9 cellular contexts compared by ENCODE assay signal in genomic region chr4:159016527-159017137, GRCh38.
DNase-seq lines count a peak whose midpoint lies in the region; ATAC-seq and TF ChIP-seq lines count a peak whose summit lies in the region.
"Had no signal": no experiment of that assay in that cellular context is flagged by ENCODE, and none has a peak within 500 bp of the region (broad histone marks: within the 10 kb centered on the region; RNA-seq: fewer than 3 reads in every experiment).

No MANE protein-coding gene starts in this region.

- H3K9me3 Mint-ChIP-seq in glutamatergic neuron (ENCODE audit: unreplicated experiment): peaks cover 3% of the 10 kb centered on the region

- H3K27ac Mint-ChIP-seq in glutamatergic neuron (ENCODE audit: unreplicated experiment): no peak overlapping the region
- H3K27ac Mint-ChIP-seq: activated naive CD8-positive, alpha-beta T cell had no signal

- TF ChIP-seq CTCF in GM20000 (IDR thresholded peaks at IDR 0.05; ENCODE audit: extremely low read depth, missing control alignments) (peak; percentile 46), glutamatergic neuron (IDR thresholded peaks at IDR 0.05; ENCODE audit: partially characterized antibody, unreplicated experiment) (no peak)

- DNase-seq in COR-L47 (lab: John Stamatoyannopoulos, UW) (peak; percentile 44), GM20000 (ENCODE audit: low spot score) (peak; percentile 57), glutamatergic neuron (peak; percentile 41), AG08395 (ENCODE audit: low spot score) (no peak), SKM-1 (lab: John Stamatoyannopoulos, UW; ENCODE audit: unreplicated experiment) (no peak)
- no peak for DNase-seq in activated CD4-positive, alpha-beta T cell treated with anti-CD3 and anti-CD28 coated beads for 1 hour

- peak overlapping the region; percentile 61 for H3K4me3 Mint-ChIP-seq in glutamatergic neuron (ENCODE audit: unreplicated experiment)
- H3K4me3 Mint-ChIP-seq: activated naive CD8-positive, alpha-beta T cell had no signal

- H3K27me3 Mint-ChIP-seq in glutamatergic neuron (ENCODE audit: unreplicated experiment): peaks cover 4% of the 10 kb centered on the region

- H3K4me1 Mint-ChIP-seq in glutamatergic neuron (ENCODE audit: low read depth, unreplicated experiment): peaks cover 18% of the 10 kb centered on the region

- H3K36me3 Mint-ChIP-seq in glutamatergic neuron (ENCODE audit: unreplicated experiment): no peaks in the 10 kb centered on the region
- H3K36me3 Mint-ChIP-seq: activated naive CD8-positive, alpha-beta T cell had no signal

- peak; percentile 35 for ATAC-seq in HG03575 (IDR thresholded peaks at IDR 0.05; ENCODE audit: extremely low read depth, insufficient number of reproducible peaks, low FRiP score, unreplicated experiment)
- no peak for ATAC-seq in HG02870 (IDR thresholded peaks at IDR 0.05; ENCODE audit: unreplicated experiment)

Comparison
In these comparisons a context has a peak if more than half of its experiments do, and no peak if none do; other contexts are left out.
1. DNase-seq: peak in COR-L47 (single experiment), GM20000 (single experiment) and glutamatergic neuron (single experiment); none in activated CD4-positive, alpha-beta T cell treated with anti-CD3 and anti-CD28 coated beads for 1 hour (single experiment), AG08395 (single experiment) and SKM-1 (single experiment).